Comparison of ENCODE assay signal across 1 cellular context in the genomic region with DNA sequence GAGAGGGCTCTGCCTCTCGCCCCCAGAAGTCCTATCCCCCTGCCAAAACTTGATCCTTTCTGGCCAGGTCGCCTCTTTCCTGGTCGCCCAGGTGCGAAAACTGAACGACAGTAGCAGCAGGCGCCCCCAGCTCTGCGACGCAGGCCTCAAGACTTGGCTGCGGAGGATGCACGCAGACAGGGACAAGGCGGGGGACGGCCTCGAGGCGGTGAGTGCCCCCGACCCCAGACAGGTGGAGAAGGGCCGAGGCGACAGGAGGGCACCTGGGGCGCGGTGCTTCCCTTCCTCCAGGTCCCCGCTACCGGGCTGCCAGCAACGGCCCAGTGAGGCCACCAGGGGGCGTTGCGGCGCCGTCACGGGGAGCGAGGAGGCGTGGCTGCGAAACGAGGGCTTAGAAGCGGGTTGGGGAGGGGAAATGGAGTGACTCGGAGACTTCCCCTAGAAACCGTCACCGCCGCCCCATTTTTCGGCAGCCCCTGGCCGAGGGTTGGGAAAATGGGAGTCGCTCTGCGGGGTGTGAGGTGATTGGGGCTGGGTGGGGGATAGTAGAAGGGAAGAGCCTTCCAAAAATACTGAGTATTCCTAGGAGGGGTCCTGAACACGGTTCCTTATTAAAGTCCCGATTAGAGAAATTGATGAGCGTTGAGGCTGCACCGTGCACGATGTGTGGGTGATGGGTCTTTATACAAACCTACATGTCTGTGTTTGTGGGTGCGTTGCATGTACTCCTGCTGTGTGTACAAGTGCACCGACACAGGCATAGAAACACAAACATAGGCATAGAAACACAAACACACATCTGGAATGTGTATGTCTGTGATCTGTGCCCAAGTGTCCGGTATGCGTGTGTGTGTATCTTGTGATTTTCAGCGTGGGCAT.
A peak's percentile ranks its signal among the peaks of the same experiment; 100 is the strongest.
TF ChIP-seq lines count a peak whose summit lies in the region.

No MANE protein-coding gene starts in this region.

TF ChIP-seq in HepG2, 621 proteins besides CTCF, POLR2A, EP300 and RAD21 (continued from another document and continues in another):
- TF ChIP-seq, protein P1, sequence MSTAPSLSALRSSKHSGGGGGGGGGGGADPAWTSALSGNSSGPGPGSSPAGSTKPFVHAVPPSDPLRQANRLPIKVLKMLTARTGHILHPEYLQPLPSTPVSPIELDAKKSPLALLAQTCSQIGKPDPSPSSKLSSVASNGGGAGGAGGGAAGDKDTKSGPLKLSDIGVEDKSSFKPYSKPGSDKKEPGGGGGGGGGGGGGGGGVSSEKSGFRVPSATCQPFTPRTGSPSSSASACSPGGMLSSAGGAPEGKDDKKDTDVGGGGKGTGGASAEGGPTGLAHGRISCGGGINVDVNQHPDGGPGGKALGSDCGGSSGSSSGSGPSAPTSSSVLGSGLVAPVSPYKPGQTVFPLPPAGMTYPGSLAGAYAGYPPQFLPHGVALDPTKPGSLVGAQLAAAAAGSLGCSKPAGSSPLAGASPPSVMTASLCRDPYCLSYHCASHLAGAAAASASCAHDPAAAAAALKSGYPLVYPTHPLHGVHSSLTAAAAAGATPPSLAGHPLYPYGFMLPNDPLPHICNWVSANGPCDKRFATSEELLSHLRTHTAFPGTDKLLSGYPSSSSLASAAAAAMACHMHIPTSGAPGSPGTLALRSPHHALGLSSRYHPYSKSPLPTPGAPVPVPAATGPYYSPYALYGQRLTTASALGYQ (CRISPR knock-in tag; IDR thresholded peaks at IDR 0.05), result no peak
- TF ChIP-seq, protein P2, sequence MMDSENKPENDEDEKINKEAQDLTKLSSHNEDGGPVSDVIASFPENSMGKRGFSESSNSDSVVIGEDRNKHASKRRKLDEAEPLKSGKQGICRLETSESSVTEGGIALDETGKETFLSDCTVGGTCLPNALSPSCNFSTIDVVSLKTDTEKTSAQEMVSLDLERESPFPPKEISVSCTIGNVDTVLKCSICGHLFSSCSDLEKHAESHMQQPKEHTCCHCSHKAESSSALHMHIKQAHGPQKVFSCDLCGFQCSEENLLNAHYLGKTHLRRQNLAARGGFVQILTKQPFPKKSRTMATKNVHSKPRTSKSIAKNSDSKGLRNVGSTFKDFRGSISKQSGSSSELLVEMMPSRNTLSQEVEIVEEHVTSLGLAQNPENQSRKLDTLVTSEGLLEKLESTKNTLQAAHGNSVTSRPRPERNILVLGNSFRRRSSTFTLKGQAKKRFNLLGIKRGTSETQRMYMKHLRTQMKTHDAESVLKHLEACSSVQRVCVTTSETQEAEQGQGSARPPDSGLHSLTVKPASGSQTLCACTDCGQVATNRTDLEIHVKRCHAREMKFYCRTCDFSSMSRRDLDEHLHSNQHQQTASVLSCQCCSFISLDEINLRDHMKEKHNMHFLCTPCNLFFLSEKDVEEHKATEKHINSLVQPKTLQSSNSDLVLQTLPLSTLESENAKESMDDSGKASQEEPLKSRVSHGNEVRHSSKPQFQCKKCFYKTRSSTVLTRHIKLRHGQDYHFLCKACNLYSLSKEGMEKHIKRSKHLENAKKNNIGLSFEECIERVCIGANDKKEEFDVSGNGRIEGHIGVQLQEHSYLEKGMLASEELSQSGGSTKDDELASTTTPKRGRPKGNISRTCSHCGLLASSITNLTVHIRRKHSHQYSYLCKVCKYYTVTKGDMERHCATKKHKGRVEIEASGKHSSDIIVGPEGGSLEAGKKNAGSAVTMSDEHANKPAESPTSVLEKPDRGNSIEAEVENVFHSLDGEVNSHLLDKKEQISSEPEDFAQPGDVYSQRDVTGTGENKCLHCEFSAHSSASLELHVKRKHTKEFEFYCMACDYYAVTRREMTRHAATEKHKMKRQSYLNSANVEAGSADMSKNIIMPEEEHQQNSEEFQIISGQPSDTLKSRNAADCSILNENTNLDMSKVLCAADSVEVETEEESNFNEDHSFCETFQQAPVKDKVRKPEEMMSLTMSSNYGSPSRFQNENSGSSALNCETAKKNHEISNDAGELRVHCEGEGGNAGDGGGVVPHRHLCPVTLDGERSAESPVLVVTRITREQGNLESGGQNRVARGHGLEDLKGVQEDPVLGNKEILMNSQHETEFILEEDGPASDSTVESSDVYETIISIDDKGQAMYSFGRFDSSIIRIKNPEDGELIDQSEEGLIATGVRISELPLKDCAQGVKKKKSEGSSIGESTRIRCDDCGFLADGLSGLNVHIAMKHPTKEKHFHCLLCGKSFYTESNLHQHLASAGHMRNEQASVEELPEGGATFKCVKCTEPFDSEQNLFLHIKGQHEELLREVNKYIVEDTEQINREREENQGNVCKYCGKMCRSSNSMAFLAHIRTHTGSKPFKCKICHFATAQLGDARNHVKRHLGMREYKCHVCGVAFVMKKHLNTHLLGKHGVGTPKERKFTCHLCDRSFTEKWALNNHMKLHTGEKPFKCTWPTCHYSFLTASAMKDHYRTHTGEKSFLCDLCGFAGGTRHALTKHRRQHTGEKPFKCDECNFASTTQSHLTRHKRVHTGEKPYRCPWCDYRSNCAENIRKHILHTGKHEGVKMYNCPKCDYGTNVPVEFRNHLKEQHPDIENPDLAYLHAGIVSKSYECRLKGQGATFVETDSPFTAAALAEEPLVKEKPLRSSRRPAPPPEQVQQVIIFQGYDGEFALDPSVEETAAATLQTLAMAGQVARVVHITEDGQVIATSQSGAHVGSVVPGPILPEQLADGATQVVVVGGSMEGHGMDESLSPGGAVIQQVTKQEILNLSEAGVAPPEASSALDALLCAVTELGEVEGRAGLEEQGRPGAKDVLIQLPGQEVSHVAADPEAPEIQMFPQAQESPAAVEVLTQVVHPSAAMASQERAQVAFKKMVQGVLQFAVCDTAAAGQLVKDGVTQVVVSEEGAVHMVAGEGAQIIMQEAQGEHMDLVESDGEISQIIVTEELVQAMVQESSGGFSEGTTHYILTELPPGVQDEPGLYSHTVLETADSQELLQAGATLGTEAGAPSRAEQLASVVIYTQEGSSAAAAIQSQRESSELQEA (CRISPR knock-in tag; IDR thresholded peaks at IDR 0.05; ENCODE audit: not compliant biosample characterization), result no peak
- TF ChIP-seq TBP (CRISPR knock-in tag; IDR thresholded peaks at IDR 0.05) (no peak), CC2D1A (CRISPR knock-in tag; IDR thresholded peaks at IDR 0.05) (peak; percentile 58; the same call in 1 of the 2 replicates), PHF5A (CRISPR knock-in tag; IDR thresholded peaks at IDR 0.05; ENCODE audit: low read depth, unreplicated experiment) (peak; percentile 52), SNRNP70 (IDR thresholded peaks at IDR 0.05; ENCODE audit: low read depth, low read length) (no peak), TBL1XR1 (IDR thresholded peaks at IDR 0.05; ENCODE audit: borderline replicate concordance, low read length, partially characterized antibody) (peak; percentile 56), HNRNPK (IDR thresholded peaks at IDR 0.05; ENCODE audit: low read depth, low read length, poor library complexity, severe bottlenecking) (peak; percentile 99), ADNP (CRISPR knock-in tag; IDR thresholded peaks at IDR 0.05) (no peak), MBD4 (IDR thresholded peaks at IDR 0.05; ENCODE audit: borderline replicate concordance, low read length) (no peak)
- TF ChIP-seq, protein P3, sequence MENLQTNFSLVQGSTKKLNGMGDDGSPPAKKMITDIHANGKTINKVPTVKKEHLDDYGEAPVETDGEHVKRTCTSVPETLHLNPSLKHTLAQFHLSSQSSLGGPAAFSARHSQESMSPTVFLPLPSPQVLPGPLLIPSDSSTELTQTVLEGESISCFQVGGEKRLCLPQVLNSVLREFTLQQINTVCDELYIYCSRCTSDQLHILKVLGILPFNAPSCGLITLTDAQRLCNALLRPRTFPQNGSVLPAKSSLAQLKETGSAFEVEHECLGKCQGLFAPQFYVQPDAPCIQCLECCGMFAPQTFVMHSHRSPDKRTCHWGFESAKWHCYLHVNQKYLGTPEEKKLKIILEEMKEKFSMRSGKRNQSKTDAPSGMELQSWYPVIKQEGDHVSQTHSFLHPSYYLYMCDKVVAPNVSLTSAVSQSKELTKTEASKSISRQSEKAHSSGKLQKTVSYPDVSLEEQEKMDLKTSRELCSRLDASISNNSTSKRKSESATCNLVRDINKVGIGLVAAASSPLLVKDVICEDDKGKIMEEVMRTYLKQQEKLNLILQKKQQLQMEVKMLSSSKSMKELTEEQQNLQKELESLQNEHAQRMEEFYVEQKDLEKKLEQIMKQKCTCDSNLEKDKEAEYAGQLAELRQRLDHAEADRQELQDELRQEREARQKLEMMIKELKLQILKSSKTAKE (CRISPR knock-in tag; IDR thresholded peaks at IDR 0.05; ENCODE audit: borderline replicate concordance), result no peak
- TF ChIP-seq, protein P4, sequence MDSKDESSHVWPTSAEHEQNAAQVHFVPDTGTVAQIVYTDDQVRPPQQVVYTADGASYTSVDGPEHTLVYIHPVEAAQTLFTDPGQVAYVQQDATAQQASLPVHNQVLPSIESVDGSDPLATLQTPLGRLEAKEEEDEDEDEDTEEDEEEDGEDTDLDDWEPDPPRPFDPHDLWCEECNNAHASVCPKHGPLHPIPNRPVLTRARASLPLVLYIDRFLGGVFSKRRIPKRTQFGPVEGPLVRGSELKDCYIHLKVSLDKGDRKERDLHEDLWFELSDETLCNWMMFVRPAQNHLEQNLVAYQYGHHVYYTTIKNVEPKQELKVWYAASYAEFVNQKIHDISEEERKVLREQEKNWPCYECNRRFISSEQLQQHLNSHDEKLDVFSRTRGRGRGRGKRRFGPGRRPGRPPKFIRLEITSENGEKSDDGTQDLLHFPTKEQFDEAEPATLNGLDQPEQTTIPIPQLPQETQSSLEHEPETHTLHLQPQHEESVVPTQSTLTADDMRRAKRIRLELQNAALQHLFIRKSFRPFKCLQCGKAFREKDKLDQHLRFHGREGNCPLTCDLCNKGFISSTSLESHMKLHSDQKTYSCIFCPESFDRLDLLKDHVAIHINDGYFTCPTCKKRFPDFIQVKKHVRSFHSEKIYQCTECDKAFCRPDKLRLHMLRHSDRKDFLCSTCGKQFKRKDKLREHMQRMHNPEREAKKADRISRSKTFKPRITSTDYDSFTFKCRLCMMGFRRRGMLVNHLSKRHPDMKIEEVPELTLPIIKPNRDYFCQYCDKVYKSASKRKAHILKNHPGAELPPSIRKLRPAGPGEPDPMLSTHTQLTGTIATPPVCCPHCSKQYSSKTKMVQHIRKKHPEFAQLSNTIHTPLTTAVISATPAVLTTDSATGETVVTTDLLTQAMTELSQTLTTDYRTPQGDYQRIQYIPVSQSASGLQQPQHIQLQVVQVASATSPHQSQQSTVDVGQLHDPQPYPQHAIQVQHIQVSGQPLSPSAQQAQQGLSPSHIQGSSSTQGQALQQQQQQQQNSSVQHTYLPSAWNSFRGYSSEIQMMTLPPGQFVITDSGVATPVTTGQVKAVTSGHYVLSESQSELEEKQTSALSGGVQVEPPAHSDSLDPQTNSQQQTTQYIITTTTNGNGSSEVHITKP (CRISPR knock-in tag; IDR thresholded peaks at IDR 0.05; ENCODE audit: low read depth), result peak; percentile 44; the same call in 1 of the 2 replicates
- TF ChIP-seq, protein P5, sequence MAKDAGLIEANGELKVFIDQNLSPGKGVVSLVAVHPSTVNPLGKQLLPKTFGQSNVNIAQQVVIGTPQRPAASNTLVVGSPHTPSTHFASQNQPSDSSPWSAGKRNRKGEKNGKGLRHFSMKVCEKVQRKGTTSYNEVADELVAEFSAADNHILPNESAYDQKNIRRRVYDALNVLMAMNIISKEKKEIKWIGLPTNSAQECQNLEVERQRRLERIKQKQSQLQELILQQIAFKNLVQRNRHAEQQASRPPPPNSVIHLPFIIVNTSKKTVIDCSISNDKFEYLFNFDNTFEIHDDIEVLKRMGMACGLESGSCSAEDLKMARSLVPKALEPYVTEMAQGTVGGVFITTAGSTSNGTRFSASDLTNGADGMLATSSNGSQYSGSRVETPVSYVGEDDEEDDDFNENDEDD (CRISPR knock-in tag; IDR thresholded peaks at IDR 0.05; ENCODE audit: borderline replicate concordance), result peak; percentile 54; the same call in 1 of the 2 replicates
- TF ChIP-seq, protein P6, sequence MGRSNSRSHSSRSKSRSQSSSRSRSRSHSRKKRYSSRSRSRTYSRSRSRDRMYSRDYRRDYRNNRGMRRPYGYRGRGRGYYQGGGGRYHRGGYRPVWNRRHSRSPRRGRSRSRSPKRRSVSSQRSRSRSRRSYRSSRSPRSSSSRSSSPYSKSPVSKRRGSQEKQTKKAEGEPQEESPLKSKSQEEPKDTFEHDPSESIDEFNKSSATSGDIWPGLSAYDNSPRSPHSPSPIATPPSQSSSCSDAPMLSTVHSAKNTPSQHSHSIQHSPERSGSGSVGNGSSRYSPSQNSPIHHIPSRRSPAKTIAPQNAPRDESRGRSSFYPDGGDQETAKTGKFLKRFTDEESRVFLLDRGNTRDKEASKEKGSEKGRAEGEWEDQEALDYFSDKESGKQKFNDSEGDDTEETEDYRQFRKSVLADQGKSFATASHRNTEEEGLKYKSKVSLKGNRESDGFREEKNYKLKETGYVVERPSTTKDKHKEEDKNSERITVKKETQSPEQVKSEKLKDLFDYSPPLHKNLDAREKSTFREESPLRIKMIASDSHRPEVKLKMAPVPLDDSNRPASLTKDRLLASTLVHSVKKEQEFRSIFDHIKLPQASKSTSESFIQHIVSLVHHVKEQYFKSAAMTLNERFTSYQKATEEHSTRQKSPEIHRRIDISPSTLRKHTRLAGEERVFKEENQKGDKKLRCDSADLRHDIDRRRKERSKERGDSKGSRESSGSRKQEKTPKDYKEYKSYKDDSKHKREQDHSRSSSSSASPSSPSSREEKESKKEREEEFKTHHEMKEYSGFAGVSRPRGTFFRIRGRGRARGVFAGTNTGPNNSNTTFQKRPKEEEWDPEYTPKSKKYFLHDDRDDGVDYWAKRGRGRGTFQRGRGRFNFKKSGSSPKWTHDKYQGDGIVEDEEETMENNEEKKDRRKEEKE (IDR thresholded peaks at IDR 0.05), result no peak
- TF ChIP-seq, protein P7, sequence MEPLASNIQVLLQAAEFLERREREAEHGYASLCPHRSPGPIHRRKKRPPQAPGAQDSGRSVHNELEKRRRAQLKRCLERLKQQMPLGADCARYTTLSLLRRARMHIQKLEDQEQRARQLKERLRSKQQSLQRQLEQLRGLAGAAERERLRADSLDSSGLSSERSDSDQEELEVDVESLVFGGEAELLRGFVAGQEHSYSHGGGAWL (CRISPR knock-in tag; IDR thresholded peaks at IDR 0.05), result peak; percentile 87; the same call in 1 of the 2 replicates
- TF ChIP-seq, protein P8, sequence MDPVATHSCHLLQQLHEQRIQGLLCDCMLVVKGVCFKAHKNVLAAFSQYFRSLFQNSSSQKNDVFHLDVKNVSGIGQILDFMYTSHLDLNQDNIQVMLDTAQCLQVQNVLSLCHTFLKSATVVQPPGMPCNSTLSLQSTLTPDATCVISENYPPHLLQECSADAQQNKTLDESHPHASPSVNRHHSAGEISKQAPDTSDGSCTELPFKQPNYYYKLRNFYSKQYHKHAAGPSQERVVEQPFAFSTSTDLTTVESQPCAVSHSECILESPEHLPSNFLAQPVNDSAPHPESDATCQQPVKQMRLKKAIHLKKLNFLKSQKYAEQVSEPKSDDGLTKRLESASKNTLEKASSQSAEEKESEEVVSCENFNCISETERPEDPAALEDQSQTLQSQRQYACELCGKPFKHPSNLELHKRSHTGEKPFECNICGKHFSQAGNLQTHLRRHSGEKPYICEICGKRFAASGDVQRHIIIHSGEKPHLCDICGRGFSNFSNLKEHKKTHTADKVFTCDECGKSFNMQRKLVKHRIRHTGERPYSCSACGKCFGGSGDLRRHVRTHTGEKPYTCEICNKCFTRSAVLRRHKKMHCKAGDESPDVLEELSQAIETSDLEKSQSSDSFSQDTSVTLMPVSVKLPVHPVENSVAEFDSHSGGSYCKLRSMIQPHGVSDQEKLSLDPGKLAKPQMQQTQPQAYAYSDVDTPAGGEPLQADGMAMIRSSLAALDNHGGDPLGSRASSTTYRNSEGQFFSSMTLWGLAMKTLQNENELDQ (CRISPR knock-in tag; IDR thresholded peaks at IDR 0.05; ENCODE audit: borderline replicate concordance), result peak; percentile 78; the same call in 1 of the 2 replicates
- TF ChIP-seq, protein P9, sequence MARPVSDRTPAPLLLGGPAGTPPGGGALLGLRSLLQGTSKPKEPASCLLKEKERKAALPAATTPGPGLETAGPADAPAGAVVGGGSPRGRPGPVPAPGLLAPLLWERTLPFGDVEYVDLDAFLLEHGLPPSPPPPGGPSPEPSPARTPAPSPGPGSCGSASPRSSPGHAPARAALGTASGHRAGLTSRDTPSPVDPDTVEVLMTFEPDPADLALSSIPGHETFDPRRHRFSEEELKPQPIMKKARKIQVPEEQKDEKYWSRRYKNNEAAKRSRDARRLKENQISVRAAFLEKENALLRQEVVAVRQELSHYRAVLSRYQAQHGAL (CRISPR knock-in tag; IDR thresholded peaks at IDR 0.05; ENCODE audit: not compliant biosample characterization), result no peak
